ENCODE assay signal across 32 cellular contexts in the genomic region with DNA sequence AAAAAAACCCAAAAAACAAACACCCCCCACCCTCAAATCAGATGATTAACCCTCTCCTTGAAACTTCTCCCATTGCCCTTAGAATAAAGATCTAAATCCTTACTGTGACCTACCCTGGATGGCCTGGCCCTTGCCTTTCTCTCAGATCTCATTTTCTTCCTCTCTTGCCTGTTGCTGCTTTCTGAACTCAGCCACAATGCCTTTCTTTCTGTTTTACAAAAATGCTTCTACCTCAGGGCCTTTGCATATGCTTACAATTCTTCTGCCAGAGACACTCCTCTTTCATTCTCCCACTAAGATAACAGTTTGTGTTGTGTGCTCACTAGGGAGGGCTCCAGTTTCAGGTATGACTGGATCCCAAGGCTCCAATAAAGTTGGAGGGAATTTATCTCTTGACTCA.
"Had no signal": no experiment of that assay in that cellular context is flagged by ENCODE, and none has a peak within 500 bp of the region (broad histone marks: within the 10 kb centered on the region; RNA-seq: fewer than 3 reads in every experiment).

No MANE protein-coding gene starts in this region.

- H3K4me1 ChIP-seq: adrenal gland, ascending aorta, body of pancreas, breast epithelium had no signal

- H3K4me3 ChIP-seq: adrenal gland, ascending aorta, body of pancreas, breast epithelium, cardiac muscle cell had no signal

- FAIRE-seq: astrocyte, bronchial epithelial cell had no signal

- DNase-seq: activated effector memory CD4-positive, alpha-beta T cell treated with Interleukin-2 at 50 U/mL for 16 hours; activated gamma-delta T cell; activated gamma-delta T cell treated with Interleukin-2 at 50 U/mL for 16 hours; activated naive CD4-positive, alpha-beta T cell; activated naive CD4-positive, alpha-beta T cell treated with anti-CD3 and anti-CD28 coated beads for 36 hours; activated naive CD4-positive, alpha-beta T cell treated with anti-CD3 and anti-CD28 coated beads, Interleukin-2, amount 10 ng/mL, durations not matched to agents 7 days and 5 days; activated naive CD4-positive, alpha-beta T cell treated with anti-CD3 and anti-CD28 coated beads, Interleukin-2, amount 50 U/mL, for 16 hours; activated naive CD4-positive, alpha-beta T cell treated with Interleukin-2 at 50 U/mL for 16 hours; activated naive CD8-positive, alpha-beta T cell treated with anti-CD3 and anti-CD28 coated beads for 36 hours; activated naive CD8-positive, alpha-beta T cell treated with anti-CD3 and anti-CD28 coated beads, Interleukin-2, amount 10 ng/mL, durations not matched to agents 7 days and 5 days; activated naive CD8-positive, alpha-beta T cell treated with anti-CD3 and anti-CD28 coated beads, Interleukin-2, amount 50 U/mL, for 24 hours; activated T-cell treated with anti-CD3 and anti-CD28 coated beads, Interleukin-2, amount 50 U/mL, for 24 hours; activated T-cell treated with anti-CD3 and anti-CD28 coated beads, Interleukin-2, amount 50 U/mL, for 4 hours; activated T-cell treated with anti-CD3 and anti-CD28 coated beads, Interleukin-2, amount 50 U/mL, for 48 hours; activated T-cell treated with anti-CD3 and anti-CD28 coated beads, Interleukin-2, amount 50 U/mL, for 72 hours; adrenal gland; amniotic stem cell; amygdala; anterior cingulate cortex; aorta; body of pancreas; brain microvascular endothelial cell; caudate nucleus; central memory CD4-positive, alpha-beta T cell; cerebellar nuclear complex had no signal

- H3K36me3 ChIP-seq: adrenal gland, ascending aorta, brain microvascular endothelial cell, breast epithelium, cardiac muscle cell had no signal

- H3K27ac ChIP-seq: adrenal gland, ascending aorta, body of pancreas, brain microvascular endothelial cell, breast epithelium, cardiac muscle cell had no signal

- H3K27me3 ChIP-seq: adrenal gland, ascending aorta, body of pancreas, brain microvascular endothelial cell, breast epithelium, cardiac muscle cell had no signal

- ATAC-seq: activated naive CD4-positive, alpha-beta T cell treated with anti-CD3 and anti-CD28 coated beads, Interleukin-2, amount 50 U/mL, for 72 hours; activated naive CD8-positive, alpha-beta T cell treated with anti-CD3 and anti-CD28 coated beads, Interleukin-2, amount 50 U/mL, for 24 hours; activated T-cell treated with anti-CD3 and anti-CD28 coated beads, Interleukin-2, amount 50 U/mL, for 4 hours; activated T-cell treated with anti-CD3 and anti-CD28 coated beads, Interleukin-2, amount 50 U/mL, for 72 hours; activated T-helper 17 cell treated with anti-CD3 and anti-CD28 coated beads, Interleukin-2, amount 50 U/mL, for 72 hours; body of pancreas had no signal

- H3K9me3 ChIP-seq: adrenal gland, ascending aorta, body of pancreas had no signal
